Comparison of ENCODE assay signal across 27 cellular contexts in genomic region chr1:241717975-241718374, GRCh38.
DNase-seq lines count a peak whose midpoint lies in the region; ATAC-seq and TF ChIP-seq lines count a peak whose summit lies in the region.
"Had no signal": no experiment of that assay in that cellular context is flagged by ENCODE, and none has a peak within 500 bp of the region (broad histone marks: within the 10 kb centered on the region; RNA-seq: fewer than 3 reads in every experiment).

No MANE protein-coding gene starts in this region.

- no peak overlapping the region for H3K4ac ChIP-seq in neuronal stem cell (ENCODE audit: low read length)

- H2BK120ac ChIP-seq in neuronal stem cell (ENCODE audit: low read depth, low read length), result no peak overlapping the region

- no peak overlapping the region for H3K4me2 ChIP-seq in GM23338
- H3K4me2 ChIP-seq in neuronal stem cell (ENCODE audit: insufficient read depth, low read length, poor library complexity, severe bottlenecking), result no peak overlapping the region

- H3K4me1 ChIP-seq in GM23338 (ENCODE audit: insufficient read depth) (no peaks in the 10 kb centered on the region), neuronal stem cell (ENCODE audit: control insufficient read depth in 2 of 2, insufficient read depth in 1 of 2, low read depth in 1 of 2, low read length in 2 of 2) (no peaks in the 10 kb centered on the region)
- H3K4me1 ChIP-seq: ascending aorta, colonic mucosa, parathyroid adenoma, SJCRH30, testis had no signal

- no peaks in the 10 kb centered on the region for H3K9me2 ChIP-seq in GM23338 (ENCODE audit: insufficient read depth)

- no peaks in the 10 kb centered on the region for H3K36me3 Mint-ChIP-seq in GM23338 (ENCODE audit: low read depth)
- no peaks in the 10 kb centered on the region for H3K36me3 Mint-ChIP-seq in activated CD8-positive, alpha-beta T cell treated with anti-CD3 and anti-CD28 coated beads for 36 hours (ENCODE audit: low read depth)

- H3K27ac ChIP-seq in GM23338 (ENCODE audit: low read depth) (no peak overlapping the region), dorsolateral prefrontal cortex (peak overlapping the region in 35 of 59 donors; percentile 6 to 88 (median 65)), neuronal stem cell (replicated peaks; ENCODE audit: low read length) (no peak overlapping the region)
- H3K27ac ChIP-seq: 22Rv1, ascending aorta, colonic mucosa, parathyroid adenoma, SJCRH30, skin epidermis, testis had no signal

- no peak overlapping the region for H3K27ac Mint-ChIP-seq in GM23338
- no peak overlapping the region for H3K27ac Mint-ChIP-seq in activated CD8-positive, alpha-beta T cell treated with anti-CD3 and anti-CD28 coated beads for 36 hours
- H3K27ac Mint-ChIP-seq: activated naive CD8-positive, alpha-beta T cell treated with anti-CD3 and anti-CD28 coated beads, Interleukin-2, amount 10 ng/mL, durations not matched to agents 7 days and 5 days had no signal

- H3K9me3 ChIP-seq in neuronal stem cell (replicated peaks in 1 of 2; ENCODE audit: control insufficient read depth in 2 of 2, insufficient read depth in 1 of 2, low read depth in 1 of 2, low read length in 2 of 2), result no peaks in the 10 kb centered on the region
- H3K9me3 ChIP-seq: ascending aorta, colonic mucosa, SJCRH30, testis had no signal

- no peak overlapping the region for H3K18ac ChIP-seq in neuronal stem cell (ENCODE audit: low read length)

- H3K27me3 ChIP-seq in GM23338 (ENCODE audit: insufficient read depth) (no peaks in the 10 kb centered on the region), dorsolateral prefrontal cortex (no peaks in the 10 kb centered on the region), neuronal stem cell (ENCODE audit: control insufficient read depth in 3 of 3, insufficient read depth in 3 of 3, low read depth in 1 of 3, low read length in 3 of 3) (no peaks in the 10 kb centered on the region)
- H3K27me3 ChIP-seq: ascending aorta, colonic mucosa, SJCRH30, testis had no signal

- no peaks in the 10 kb centered on the region for H3K79me2 ChIP-seq in GM23338 (replicated peaks; ENCODE audit: insufficient read depth)
- H3K79me2 ChIP-seq: parathyroid adenoma had no signal

- DNase-seq in NCI-H1417 (lab: John Stamatoyannopoulos, UW) (peak in 2 of 3 experiments; percentile 1 to 63), NCI-H1417 treated with DMSO at 0.1 percent for 48 hours (lab: John Stamatoyannopoulos, UW) (no peak), GM23338 (ENCODE audit: low spot score) (no peak), NCI-H748 (lab: John Stamatoyannopoulos, UW; ENCODE audit: unreplicated experiment) (peak; percentile 59), dorsolateral prefrontal cortex (no peak), neuronal stem cell (ENCODE audit: low spot score) (no peak)
- no peak for DNase-seq in activated CD8-positive, alpha-beta T cell treated with anti-CD3 and anti-CD28 coated beads for 36 hours
- DNase-seq: activated CD8-positive, alpha-beta memory T cell treated with anti-CD3 and anti-CD28 coated beads for 24 hours; activated gamma-delta T cell; activated naive CD8-positive, alpha-beta T cell treated with anti-CD3 and anti-CD28 coated beads, Interleukin-2, amount 10 ng/mL, durations not matched to agents 7 days and 5 days; C1 segment of cervical spinal cord; colonic mucosa; DMS79; effector CD8-positive, alpha-beta T cell; mesendoderm; NCI-H2171; NCI-H526 treated with DMSO at 0.1 percent for 48 hours; retina; SJCRH30; SW 1271; testis had no signal

- H3K27me3 Mint-ChIP-seq in GM23338 (ENCODE audit: insufficient read depth, low read depth, poor library complexity), result no peaks in the 10 kb centered on the region
- H3K27me3 Mint-ChIP-seq in activated CD8-positive, alpha-beta T cell treated with anti-CD3 and anti-CD28 coated beads for 36 hours, result no peaks in the 10 kb centered on the region
- H3K27me3 Mint-ChIP-seq: activated naive CD8-positive, alpha-beta T cell treated with anti-CD3 and anti-CD28 coated beads, Interleukin-2, amount 10 ng/mL, durations not matched to agents 7 days and 5 days had no signal

- H4K91ac ChIP-seq in neuronal stem cell (ENCODE audit: low read depth, low read length, poor library complexity), result no peak overlapping the region

- H3K4me3 Mint-ChIP-seq in GM23338, result no peak overlapping the region
- H3K4me3 Mint-ChIP-seq in activated CD8-positive, alpha-beta T cell treated with anti-CD3 and anti-CD28 coated beads for 36 hours, result no peak overlapping the region
- H3K4me3 Mint-ChIP-seq: activated naive CD8-positive, alpha-beta T cell treated with anti-CD3 and anti-CD28 coated beads, Interleukin-2, amount 10 ng/mL, durations not matched to agents 7 days and 5 days had no signal

- no peak overlapping the region for H2AK5ac ChIP-seq in neuronal stem cell (ENCODE audit: low read depth, low read length)

- H2BK5ac ChIP-seq in neuronal stem cell (ENCODE audit: low read length), result no peak overlapping the region

- TF ChIP-seq CTCF in GM23338 (conservative IDR thresholded peaks at IDR 0.05; ENCODE audit: low read depth in 2 of 2), result no peak
- TF ChIP-seq CTCF in dorsolateral prefrontal cortex (IDR thresholded peaks at IDR 0.05 in 54 of 56, conservative IDR thresholded peaks at IDR 0.05 in 2 of 56; ENCODE audit: low read depth in 1 of 56, partially characterized antibody in 56 of 56), result no peak
- TF ChIP-seq CTCF in activated CD8-positive, alpha-beta T cell treated with anti-CD3 and anti-CD28 coated beads for 36 hours (IDR thresholded peaks at IDR 0.05), result no peak

- WGBS in neuronal stem cell (ENCODE audit: extremely low coverage in 2 of 2, insufficient read length in 2 of 2, insufficient replicate concordance in 1 of 2), 2 donors, result no CpG with 5 or more reads among the region's 5 CpGs

- no peaks in the 10 kb centered on the region for H3F3A ChIP-seq in GM23338 (replicated peaks; ENCODE audit: low read depth)

- ATAC-seq in GM23338, result no peak
- ATAC-seq in activated CD8-positive, alpha-beta T cell treated with anti-CD3 and anti-CD28 coated beads for 36 hours, result no peak
- no peak for ATAC-seq in GM19455 (IDR thresholded peaks at IDR 0.05; ENCODE audit: unreplicated experiment)
- ATAC-seq: HepG2 had no signal

- H2AFZ ChIP-seq in GM23338 (peak overlapping the region; percentile 19; the same call in 1 of the 2 replicates), neuronal stem cell (ENCODE audit: low read length) (no peak overlapping the region)
- H2AFZ ChIP-seq: parathyroid adenoma had no signal

- no peaks in the 10 kb centered on the region for H3K79me1 ChIP-seq in neuronal stem cell (ENCODE audit: low read depth, low read length)

- intact Hi-C loops in dorsolateral prefrontal cortex (cut with DNase I), result no loop called here
- intact Hi-C loops in activated CD8-positive, alpha-beta T cell treated with anti-CD3 and anti-CD28 coated beads for 36 hours (cut with micrococcal nuclease), result loop anchor here (5.0 kb wide), 1 partner anchor 41 kb away; no protein-coding TSS in a partner anchor

- no peak overlapping the region for H2BK15ac ChIP-seq in neuronal stem cell (ENCODE audit: low read length)

- no peaks in the 10 kb centered on the region; the same call in 2 of the 3 replicates for H3K9me3 Mint-ChIP-seq in GM23338
- H3K9me3 Mint-ChIP-seq in activated CD8-positive, alpha-beta T cell treated with anti-CD3 and anti-CD28 coated beads for 36 hours, result no peaks in the 10 kb centered on the region
- H3K9me3 Mint-ChIP-seq: activated naive CD8-positive, alpha-beta T cell treated with anti-CD3 and anti-CD28 coated beads, Interleukin-2, amount 10 ng/mL, durations not matched to agents 7 days and 5 days had no signal

- POLR2A ChIA-PET in activated CD8-positive, alpha-beta T cell treated with anti-CD3 and anti-CD28 coated beads for 36 hours (lab: Charles Lee), result no interaction called here

- H3K36me3 ChIP-seq in GM23338 (ENCODE audit: insufficient read depth) (no peaks in the 10 kb centered on the region), neuronal stem cell (replicated peaks in 1 of 2; ENCODE audit: control insufficient read depth in 2 of 2, insufficient read depth in 2 of 2, low read length in 2 of 2) (no peaks in the 10 kb centered on the region)
- H3K36me3 ChIP-seq: ascending aorta, colonic mucosa, SJCRH30 had no signal

- no peak overlapping the region for H3K23ac ChIP-seq in neuronal stem cell (ENCODE audit: low read depth, low read length, poor library complexity)

- H3K4me3 ChIP-seq in GM23338 (no peak overlapping the region), dorsolateral prefrontal cortex (no peak overlapping the region), neuronal stem cell (ENCODE audit: low read length in 2 of 2) (no peak overlapping the region)
- H3K4me3 ChIP-seq: ascending aorta, colonic mucosa, SJCRH30, skin epidermis, testis had no signal

- no peaks in the 10 kb centered on the region for H3K4me1 Mint-ChIP-seq in GM23338
- H3K4me1 Mint-ChIP-seq in activated CD8-positive, alpha-beta T cell treated with anti-CD3 and anti-CD28 coated beads for 36 hours (ENCODE audit: low read depth), result peaks cover 23% of the 10 kb centered on the region

- CTCF ChIA-PET in activated CD8-positive, alpha-beta T cell treated with anti-CD3 and anti-CD28 coated beads for 36 hours (lab: Charles Lee), result interaction anchor here (1.6 kb wide), 1 partner anchor 17 kb away, joined by 4 read pairs; no protein-coding TSS in a partner anchor

- H4K8ac ChIP-seq in neuronal stem cell (ENCODE audit: low read depth, low read length), result no peak overlapping the region

- no peaks in the 10 kb centered on the region for H4K20me1 ChIP-seq in GM23338 (replicated peaks; ENCODE audit: insufficient read depth)

- no peak overlapping the region for H3K14ac ChIP-seq in neuronal stem cell (ENCODE audit: low read length)

- H3K9ac ChIP-seq in neuronal stem cell (ENCODE audit: low read depth, low read length, poor library complexity), result no peak overlapping the region
- H3K9ac ChIP-seq: parathyroid adenoma had no signal

- no peak overlapping the region for H2BK12ac ChIP-seq in neuronal stem cell (ENCODE audit: low read length)

TF ChIP-seq in GM23338, 12 proteins besides CTCF, POLR2A, EP300 and RAD21 (continues in another document):
- no peak for TF ChIP-seq CREB1 (CRISPR knock-in tag; IDR thresholded peaks at IDR 0.05; ENCODE audit: low read depth)
- no peak for TF ChIP-seq EZH2 (IDR thresholded peaks at IDR 0.05; ENCODE audit: low read depth, unreplicated experiment)
- TF ChIP-seq STAT1 (IDR thresholded peaks at IDR 0.05; ENCODE audit: unreplicated experiment), result no peak

Comparison
In these comparisons a context has a peak if more than half of its experiments do, and no peak if none do; other contexts are left out.
1. DNase-seq: peak in NCI-H1417 (2 of 3) and NCI-H748 (single experiment); none in NCI-H1417 treated with DMSO at 0.1 percent for 48 hours (single experiment), GM23338 (single experiment), dorsolateral prefrontal cortex (0 of 10), activated CD8-positive, alpha-beta T cell treated with anti-CD3 and anti-CD28 coated beads for 36 hours (single experiment) and neuronal stem cell (single experiment).
2. H3K27ac ChIP-seq: peak in dorsolateral prefrontal cortex (35 of 59); none in GM23338 (single experiment) and neuronal stem cell (single experiment).